Comparison of ENCODE assay signal across 12 cellular contexts in the genomic region with DNA sequence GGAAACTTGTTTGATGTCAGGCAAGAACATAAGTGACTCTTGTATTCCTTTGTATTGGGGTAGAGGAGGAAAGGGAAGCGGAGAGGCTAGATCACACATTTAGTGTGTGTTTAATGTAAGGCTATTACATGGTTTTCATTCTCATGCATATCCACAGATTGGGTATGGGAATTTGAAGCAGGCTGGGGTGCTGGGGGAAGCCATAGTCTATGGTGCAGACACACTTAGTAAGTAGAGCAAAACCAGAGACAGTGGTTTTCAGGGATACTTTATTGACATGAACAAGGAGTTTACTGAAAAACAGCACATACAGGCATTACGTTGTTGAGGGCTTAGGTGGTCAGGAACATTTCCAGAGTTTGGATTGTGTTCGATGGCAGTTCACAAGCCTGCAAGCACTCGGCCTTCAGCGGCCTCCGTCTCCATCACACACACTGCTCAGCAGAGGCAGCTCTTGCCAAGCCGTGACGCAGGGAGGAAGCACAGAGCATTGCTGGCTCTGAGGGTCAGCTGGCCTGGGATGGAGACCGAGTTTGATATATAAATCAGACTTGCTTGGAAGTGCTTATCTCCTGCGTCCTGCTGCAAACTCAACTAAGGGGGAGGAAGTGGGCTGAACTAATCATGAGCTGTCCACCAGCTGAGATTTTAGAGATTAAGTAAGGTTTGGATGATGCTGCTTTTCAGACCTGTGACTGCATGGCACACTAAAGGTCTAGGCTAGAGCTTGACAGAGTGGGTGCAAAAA. TPM values are rescaled to one million over a fixed set of nuclear protein-coding genes. Genes with fewer than 3 reads are reported as not detected.
DNase-seq lines count a peak whose midpoint lies in the region; ATAC-seq and TF ChIP-seq lines count a peak whose summit lies in the region.
"Had no signal": no experiment of that assay in that cellular context is flagged by ENCODE, and none has a peak within 500 bp of the region (broad histone marks: within the 10 kb centered on the region; RNA-seq: fewer than 3 reads in every experiment).

No MANE protein-coding gene starts in this region.

- H3K9ac ChIP-seq in PC-3 (ENCODE audit: low read length), result no peak overlapping the region

- TF ChIP-seq CTCF in PC-3 (conservative IDR thresholded peaks at IDR 0.05; ENCODE audit: low read depth, low read length) (no peak), lower lobe of right lung (IDR thresholded peaks at IDR 0.05) (no peak), PC-9 (conservative IDR thresholded peaks at IDR 0.05) (no peak)

- H3K4me2 ChIP-seq in PC-3 (ENCODE audit: low read length), result no peak overlapping the region
- H3K4me2 ChIP-seq in PC-9, result no peak overlapping the region

- no peaks in the 10 kb centered on the region for H3K4me1 ChIP-seq in PC-3 (ENCODE audit: insufficient read depth, low read length)
- H3K4me1 ChIP-seq in lower lobe of right lung, result no peaks in the 10 kb centered on the region
- H3K4me1 ChIP-seq in PC-9 (replicated peaks; ENCODE audit: insufficient read depth), result no peaks in the 10 kb centered on the region

- H3K9me2 ChIP-seq in PC-3 (replicated peaks; ENCODE audit: low read length) (no peaks in the 10 kb centered on the region), PC-9 (ENCODE audit: insufficient read depth) (no peaks in the 10 kb centered on the region)

- DNase-seq in A172 (ENCODE audit: low spot score), result peak; percentile 40
- DNase-seq in PC-3, result peak; percentile 39
- peak; percentile 54 for DNase-seq in dermis blood vessel endothelial cell
- no peak for DNase-seq in lower lobe of right lung
- DNase-seq in NCI-H524 treated with DMSO at 0.1 percent for 48 hours (lab: John Stamatoyannopoulos, UW), result no peak
- DNase-seq in PC-9, result no peak
- DNase-seq: AML-193, NCI-H1436 treated with DMSO at 0.1 percent for 48 hours had no signal

- no TSS peak for BruUV-seq in PC-3 (replicated peaks; lab: Mats Ljungman, UMichigan)
- BruUV-seq in PC-9 (replicated peaks; lab: Mats Ljungman, UMichigan), result no TSS peak

- H3K27ac ChIP-seq in PC-3 (ENCODE audit: low read length) (no peak overlapping the region), lower lobe of right lung (no peak overlapping the region), PC-9 (no peak overlapping the region)
- H3K27ac ChIP-seq: RWPE1 had no signal

- ATAC-seq in PC-3 (peak; percentile 21), lower lobe of right lung (peak; percentile 31 to 41), HG03442 (IDR thresholded peaks at IDR 0.05; ENCODE audit: unreplicated experiment) (no peak), HG02981 (IDR thresholded peaks at IDR 0.05; ENCODE audit: unreplicated experiment) (no peak)
- ATAC-seq: natural killer cell treated with Interleukin-12 subunit alpha and Interleukin-12 subunit beta and Interleukin-15 and Interleukin-18, amount 100 ng/mL, for 72 hours had no signal

- POLR2A ChIA-PET in PC-3 (lab: Charles Lee; ENCODE audit: unreplicated experiment) (no interaction called here), PC-9 (lab: Charles Lee; ENCODE audit: unreplicated experiment) (no interaction called here)

- H3K27me3 ChIP-seq in PC-3 (ENCODE audit: low read length) (peaks cover 14% of the 10 kb centered on the region), lower lobe of right lung (ENCODE audit: low read depth) (no peaks in the 10 kb centered on the region), PC-9 (ENCODE audit: insufficient read depth, low read depth) (peaks cover 29% of the 10 kb centered on the region)

- H3F3A ChIP-seq in PC-3 (ENCODE audit: low read length, unreplicated experiment) (no peaks in the 10 kb centered on the region), PC-9 (ENCODE audit: insufficient read depth, low read depth) (no peaks in the 10 kb centered on the region)

- H2AFZ ChIP-seq in PC-3 (ENCODE audit: low read length), result no peak overlapping the region
- no peak overlapping the region for H2AFZ ChIP-seq in PC-9

- H3K9me3 ChIP-seq in PC-3 (ENCODE audit: low read length), result no peaks in the 10 kb centered on the region
- no peaks in the 10 kb centered on the region for H3K9me3 ChIP-seq in lower lobe of right lung
- no peaks in the 10 kb centered on the region for H3K9me3 ChIP-seq in PC-9 (ENCODE audit: insufficient read depth, low read depth)

- intact Hi-C loops in PC-3 (cut with micrococcal nuclease), result no loop called here
- intact Hi-C loops in lower lobe of right lung (cut with DNase I), result no loop called here
- intact Hi-C loops in PC-9 (cut with micrococcal nuclease; ENCODE audit: unreplicated experiment), result no loop called here

- peaks cover 17% of the 10 kb centered on the region; the same call in 1 of the 2 replicates for H3K36me3 ChIP-seq in PC-3 (ENCODE audit: low read depth, low read length)
- H3K36me3 ChIP-seq in lower lobe of right lung, result no peaks in the 10 kb centered on the region
- no peaks in the 10 kb centered on the region for H3K36me3 ChIP-seq in PC-9 (ENCODE audit: low read depth)

- H4K20me1 ChIP-seq in PC-3 (ENCODE audit: low read length), result no peaks in the 10 kb centered on the region
- H4K20me1 ChIP-seq in PC-9 (ENCODE audit: insufficient read depth), result no peaks in the 10 kb centered on the region

- CTCF ChIA-PET in PC-3 (lab: Charles Lee), result no interaction called here
- CTCF ChIA-PET in PC-9 (lab: Charles Lee), result no interaction called here

- H3K79me2 ChIP-seq in PC-3 (ENCODE audit: low read length) (no peaks in the 10 kb centered on the region), PC-9 (ENCODE audit: low read depth) (no peaks in the 10 kb centered on the region)

- H3K4me3 ChIP-seq in PC-3 (ENCODE audit: low read length) (no peak overlapping the region), lower lobe of right lung (no peak overlapping the region), PC-9 (no peak overlapping the region)

RNA-seq across cellular contexts. Expression of a gene that starts 25.3 kb away (rescaled TPM):
- 0.05 and 0.10 TPM in 2 replicates for total RNA-seq in A172 (2014; rRNA removed; shearing (Covaris generic))
- 0.23 and 0.26 TPM in 2 replicates for total RNA-seq in PC-3 (2014; rRNA removed)
- 2.5 and 4.9 TPM in 2 replicates for total RNA-seq in dermis blood vessel endothelial cell
- 3.2 TPM for total RNA-seq in lower lobe of right lung
- total RNA-seq in PC-9 (2021), result not detected in 2 replicates
- total RNA-seq: natural killer cell treated with Interleukin-12 subunit alpha and Interleukin-12 subunit beta and Interleukin-15 and Interleukin-18, amount 100 ng/mL, for 72 hours had no signal

Comparison
In these comparisons a context has a peak if more than half of its experiments do, and no peak if none do; other contexts are left out.
1. DNase-seq: peak in A172 (single experiment), PC-3 (single experiment) and dermis blood vessel endothelial cell (single experiment); none in lower lobe of right lung (single experiment), NCI-H524 treated with DMSO at 0.1 percent for 48 hours (single experiment) and PC-9 (0 of 2).
2. ATAC-seq: peak in PC-3 (single experiment) and lower lobe of right lung (2 of 2); none in HG03442 (single experiment) and HG02981 (single experiment).